Comparison of ENCODE assay signal across 35 cellular contexts in genomic region chr5:96502247-96502646, GRCh38.
"Had no signal": no experiment of that assay in that cellular context is flagged by ENCODE, and none has a peak within 500 bp of the region (broad histone marks: within the 10 kb centered on the region; RNA-seq: fewer than 3 reads in every experiment).

No MANE protein-coding gene starts in this region.

- H3K9me3 ChIP-seq: ascending aorta, breast epithelium, esophagus muscularis mucosa, gastroesophageal sphincter had no signal

- H3K4me3 Mint-ChIP-seq: activated CD4-positive, alpha-beta memory T cell treated with anti-CD3 and anti-CD28 coated beads, Interleukin-2, amount 10 ng/mL, durations not matched to agents 7 days and 5 days; activated CD4-positive, alpha-beta T cell treated with anti-CD3 and anti-CD28 coated beads for 36 hours; activated CD4-positive, alpha-beta T cell treated with anti-CD3 and anti-CD28 coated beads, Interleukin-2, amount 10 ng/mL, durations not matched to agents 24 days and 14 days; activated naive CD4-positive, alpha-beta T cell treated with anti-CD3 and anti-CD28 coated beads, Interleukin-2, amount 10 ng/mL, durations not matched to agents 7 days and 5 days; activated naive CD8-positive, alpha-beta T cell treated with anti-CD3 and anti-CD28 coated beads, Interleukin-2, amount 10 ng/mL, durations not matched to agents 7 days and 5 days; activated T-cell treated with anti-CD3 and anti-CD28 coated beads, Interleukin-2, amount 50 U/mL, for 24 hours; activated T-cell treated with anti-CD3 and anti-CD28 coated beads, Interleukin-2, amount 50 U/mL, for 72 hours; brain; dendritic cell treated with granulocyte-macrophage colony-stimulating factor and Interleukin-4, amounts not matched to agents 40 ng/mL and 50 ng/mL, for 4 days; endodermal cell; T-helper 17 cell; T-helper 2 cell treated with Interferon-gamma antibody and Interleukin-4, amounts not matched to agents 5 μg/mL and 100 μg/mL, for 36 hours had no signal

- H3K36me3 Mint-ChIP-seq: activated naive CD4-positive, alpha-beta T cell treated with anti-CD3 and anti-CD28 coated beads, Interleukin-2, amount 10 ng/mL, durations not matched to agents 7 days and 5 days; activated naive CD4-positive, alpha-beta T cell treated with anti-CD3 and anti-CD28 coated beads, Interleukin-2, amount 50 U/mL, for 72 hours; brain had no signal

- DNase-seq: activated CD4-positive, alpha-beta memory T cell treated with anti-CD3 and anti-CD28 coated beads, Interleukin-2, amount 10 ng/mL, durations not matched to agents 7 days and 5 days; activated CD4-positive, alpha-beta T cell treated with anti-CD3 and anti-CD28 coated beads for 36 hours; activated CD4-positive, alpha-beta T cell treated with anti-CD3 and anti-CD28 coated beads, Interleukin-2, amount 10 ng/mL, durations not matched to agents 24 days and 14 days; activated CD4-positive, CD25-positive, alpha-beta regulatory T cell; activated CD4-positive, CD25-positive, alpha-beta regulatory T cell treated with anti-CD3 and anti-CD28 coated beads, Interleukin-2, amount 50 U/mL, for 72 hours; activated CD8-positive, alpha-beta memory T cell treated with anti-CD3 and anti-CD28 coated beads, Interleukin-2, amount 50 U/mL, for 48 hours; activated gamma-delta T cell; activated naive CD4-positive, alpha-beta T cell; activated naive CD4-positive, alpha-beta T cell treated with anti-CD3 and anti-CD28 coated beads, Interleukin-2, amount 10 ng/mL, durations not matched to agents 7 days and 5 days; activated naive CD8-positive, alpha-beta T cell treated with anti-CD3 and anti-CD28 coated beads, Interleukin-2, amount 10 ng/mL, durations not matched to agents 7 days and 5 days; activated T-cell treated with anti-CD3 and anti-CD28 coated beads for 4 hours; activated T-cell treated with anti-CD3 and anti-CD28 coated beads, Interleukin-2, amount 50 U/mL, for 24 hours; activated T-cell treated with anti-CD3 and anti-CD28 coated beads, Interleukin-2, amount 50 U/mL, for 72 hours; central memory CD4-positive, alpha-beta T cell; cerebellar nuclear complex; dorsolateral prefrontal cortex; effector memory CD4-positive, alpha-beta T cell; endodermal cell; erythroblast; foreskin keratinocyte; heart right ventricle; T-helper 1 cell; T-helper 17 cell; T1000; WERI-Rb-1 had no signal

- H3K27ac ChIP-seq: ascending aorta, breast epithelium, cardiac muscle cell, coronary artery, dorsolateral prefrontal cortex, esophagus muscularis mucosa, foreskin keratinocyte, gastroesophageal sphincter, heart right ventricle, WERI-Rb-1 had no signal

- H3K36me3 ChIP-seq: ascending aorta, breast epithelium, cardiac muscle cell, esophagus muscularis mucosa, gastroesophageal sphincter, heart right ventricle, WERI-Rb-1 had no signal

- H3K9me3 Mint-ChIP-seq: activated CD4-positive, alpha-beta memory T cell treated with anti-CD3 and anti-CD28 coated beads, Interleukin-2, amount 10 ng/mL, durations not matched to agents 7 days and 5 days; activated CD4-positive, alpha-beta T cell treated with anti-CD3 and anti-CD28 coated beads, Interleukin-2, amount 10 ng/mL, durations not matched to agents 24 days and 14 days; activated naive CD4-positive, alpha-beta T cell treated with anti-CD3 and anti-CD28 coated beads, Interleukin-2, amount 10 ng/mL, durations not matched to agents 7 days and 5 days; activated naive CD4-positive, alpha-beta T cell treated with anti-CD3 and anti-CD28 coated beads, Interleukin-2, amount 50 U/mL, for 72 hours; activated naive CD8-positive, alpha-beta T cell treated with anti-CD3 and anti-CD28 coated beads, Interleukin-2, amount 10 ng/mL, durations not matched to agents 7 days and 5 days; activated T-cell treated with anti-CD3 and anti-CD28 coated beads, Interleukin-2, amount 50 U/mL, for 24 hours; activated T-cell treated with anti-CD3 and anti-CD28 coated beads, Interleukin-2, amount 50 U/mL, for 72 hours; dendritic cell treated with granulocyte-macrophage colony-stimulating factor and Interleukin-4, amounts not matched to agents 40 ng/mL and 50 ng/mL, for 4 days; endodermal cell; T-helper 2 cell treated with Interferon-gamma antibody and Interleukin-4, amounts not matched to agents 5 μg/mL and 100 μg/mL, for 36 hours had no signal

- H3K27me3 Mint-ChIP-seq: activated T-cell treated with anti-CD3 and anti-CD28 coated beads, Interleukin-2, amount 50 U/mL, for 24 hours; dendritic cell treated with granulocyte-macrophage colony-stimulating factor and Interleukin-4, amounts not matched to agents 40 ng/mL and 50 ng/mL, for 4 days had no signal

- H3K4me3 ChIP-seq: ascending aorta, breast epithelium, cardiac muscle cell, coronary artery, dorsolateral prefrontal cortex, esophagus muscularis mucosa, gastroesophageal sphincter, heart right ventricle had no signal

- H3K27me3 ChIP-seq: ascending aorta, breast epithelium, cardiac muscle cell, dorsolateral prefrontal cortex, esophagus muscularis mucosa, gastroesophageal sphincter, heart right ventricle had no signal

- H3K4me1 ChIP-seq: ascending aorta, breast epithelium, esophagus muscularis mucosa, foreskin keratinocyte, gastroesophageal sphincter, heart right ventricle had no signal

- ATAC-seq: activated CD4-positive, alpha-beta T cell treated with anti-CD3 and anti-CD28 coated beads for 36 hours; activated naive CD4-positive, alpha-beta T cell treated with anti-CD3 and anti-CD28 coated beads, Interleukin-2, amount 50 U/mL, for 72 hours; activated T-cell treated with anti-CD3 and anti-CD28 coated beads, Interleukin-2, amount 50 U/mL, for 72 hours; foreskin keratinocyte; gastroesophageal sphincter; heart right ventricle; T-helper 17 cell had no signal

- H3K27ac Mint-ChIP-seq: activated CD4-positive, alpha-beta memory T cell treated with anti-CD3 and anti-CD28 coated beads, Interleukin-2, amount 10 ng/mL, durations not matched to agents 7 days and 5 days; activated CD4-positive, alpha-beta T cell treated with anti-CD3 and anti-CD28 coated beads for 36 hours; activated CD4-positive, alpha-beta T cell treated with anti-CD3 and anti-CD28 coated beads, Interleukin-2, amount 10 ng/mL, durations not matched to agents 24 days and 14 days; activated naive CD4-positive, alpha-beta T cell treated with anti-CD3 and anti-CD28 coated beads, Interleukin-2, amount 10 ng/mL, durations not matched to agents 7 days and 5 days; activated naive CD4-positive, alpha-beta T cell treated with anti-CD3 and anti-CD28 coated beads, Interleukin-2, amount 50 U/mL, for 72 hours; activated naive CD8-positive, alpha-beta T cell treated with anti-CD3 and anti-CD28 coated beads, Interleukin-2, amount 10 ng/mL, durations not matched to agents 7 days and 5 days; activated T-cell treated with anti-CD3 and anti-CD28 coated beads, Interleukin-2, amount 50 U/mL, for 24 hours; activated T-cell treated with anti-CD3 and anti-CD28 coated beads, Interleukin-2, amount 50 U/mL, for 72 hours; dendritic cell treated with granulocyte-macrophage colony-stimulating factor and Interleukin-4, amounts not matched to agents 40 ng/mL and 50 ng/mL, for 4 days; endodermal cell; T-helper 17 cell; T-helper 2 cell treated with Interferon-gamma antibody and Interleukin-4, amounts not matched to agents 5 μg/mL and 100 μg/mL, for 36 hours had no signal

- H3K4me1 Mint-ChIP-seq: activated CD4-positive, alpha-beta memory T cell treated with anti-CD3 and anti-CD28 coated beads, Interleukin-2, amount 10 ng/mL, durations not matched to agents 7 days and 5 days; activated CD4-positive, alpha-beta T cell treated with anti-CD3 and anti-CD28 coated beads for 36 hours; activated CD4-positive, alpha-beta T cell treated with anti-CD3 and anti-CD28 coated beads, Interleukin-2, amount 10 ng/mL, durations not matched to agents 24 days and 14 days; activated naive CD4-positive, alpha-beta T cell treated with anti-CD3 and anti-CD28 coated beads, Interleukin-2, amount 10 ng/mL, durations not matched to agents 7 days and 5 days; activated naive CD8-positive, alpha-beta T cell treated with anti-CD3 and anti-CD28 coated beads, Interleukin-2, amount 10 ng/mL, durations not matched to agents 7 days and 5 days; endodermal cell; T-helper 17 cell had no signal
